18 cellular contexts compared by ENCODE assay signal in the genomic region with DNA sequence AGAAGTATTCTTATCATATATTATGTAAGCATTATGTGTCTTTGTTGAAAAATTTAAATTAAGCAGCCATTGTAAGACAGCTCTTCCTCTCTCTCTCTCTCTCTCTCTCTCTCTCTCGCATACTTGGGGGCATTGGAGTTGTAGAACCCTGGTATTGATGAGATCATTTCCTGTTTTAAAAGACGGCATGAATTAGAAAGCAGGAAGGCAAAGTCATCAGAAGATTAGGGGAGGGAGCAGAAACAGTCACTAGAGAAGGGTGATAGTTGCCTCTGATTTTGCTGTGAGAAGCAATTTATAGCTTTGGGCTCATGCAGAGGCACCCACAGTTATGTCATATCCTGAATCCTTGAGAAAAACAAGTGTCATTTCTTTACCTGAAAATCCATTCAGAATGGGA.
"Had no signal": no experiment of that assay in that cellular context is flagged by ENCODE, and none has a peak within 500 bp of the region (broad histone marks: within the 10 kb centered on the region; RNA-seq: fewer than 3 reads in every experiment).

No MANE protein-coding gene starts in this region.

- H3K9me3 Mint-ChIP-seq: memory B cell had no signal

- H3K36me3 ChIP-seq: cardiac muscle cell, esophagus squamous epithelium, ovary, stomach, upper lobe of left lung had no signal

- DNase-seq: activated CD4-positive, alpha-beta T cell treated with anti-CD3 and anti-CD28 coated beads, Interleukin-2, amount 50 U/mL, for 1 hour; activated CD8-positive, alpha-beta memory T cell treated with anti-CD3 and anti-CD28 coated beads for 24 hours; activated CD8-positive, alpha-beta memory T cell treated with anti-CD3 and anti-CD28 coated beads, Interleukin-2, amount 50 U/mL, for 48 hours; activated gamma-delta T cell; effector memory CD8-positive, alpha-beta T cell; esophagus squamous epithelium; mucosa of descending colon; naive B cell; ovary; psoas muscle; right cardiac atrium; stimulated activated CD4-positive, alpha-beta T cell treated with anti-CD3 and anti-CD28 coated beads, Interleukin-2, amount 100 ng/mL, for 24 hours; stomach; T1000; upper lobe of left lung had no signal

- ATAC-seq: effector memory CD8-positive, alpha-beta T cell; mucosa of descending colon; psoas muscle; right cardiac atrium had no signal

- H3K27ac ChIP-seq: cardiac muscle cell, esophagus squamous epithelium, ovary, psoas muscle, stomach, upper lobe of left lung had no signal

- H3K36me3 Mint-ChIP-seq: activated naive CD8-positive, alpha-beta T cell; memory B cell had no signal

- H3K4me3 ChIP-seq: cardiac muscle cell, esophagus squamous epithelium, mucosa of descending colon, ovary, psoas muscle, stomach, upper lobe of left lung had no signal

- H3K4me3 Mint-ChIP-seq: activated naive CD8-positive, alpha-beta T cell; effector memory CD8-positive, alpha-beta T cell; memory B cell; naive B cell had no signal

- H3K27ac Mint-ChIP-seq: activated naive CD8-positive, alpha-beta T cell; effector memory CD8-positive, alpha-beta T cell; memory B cell; naive B cell had no signal

- H3K9me3 ChIP-seq: esophagus squamous epithelium, mucosa of descending colon, ovary, psoas muscle, stomach, upper lobe of left lung had no signal

- H3K27me3 ChIP-seq: cardiac muscle cell, esophagus squamous epithelium, ovary, stomach, upper lobe of left lung had no signal
